In the genomic region with DNA sequence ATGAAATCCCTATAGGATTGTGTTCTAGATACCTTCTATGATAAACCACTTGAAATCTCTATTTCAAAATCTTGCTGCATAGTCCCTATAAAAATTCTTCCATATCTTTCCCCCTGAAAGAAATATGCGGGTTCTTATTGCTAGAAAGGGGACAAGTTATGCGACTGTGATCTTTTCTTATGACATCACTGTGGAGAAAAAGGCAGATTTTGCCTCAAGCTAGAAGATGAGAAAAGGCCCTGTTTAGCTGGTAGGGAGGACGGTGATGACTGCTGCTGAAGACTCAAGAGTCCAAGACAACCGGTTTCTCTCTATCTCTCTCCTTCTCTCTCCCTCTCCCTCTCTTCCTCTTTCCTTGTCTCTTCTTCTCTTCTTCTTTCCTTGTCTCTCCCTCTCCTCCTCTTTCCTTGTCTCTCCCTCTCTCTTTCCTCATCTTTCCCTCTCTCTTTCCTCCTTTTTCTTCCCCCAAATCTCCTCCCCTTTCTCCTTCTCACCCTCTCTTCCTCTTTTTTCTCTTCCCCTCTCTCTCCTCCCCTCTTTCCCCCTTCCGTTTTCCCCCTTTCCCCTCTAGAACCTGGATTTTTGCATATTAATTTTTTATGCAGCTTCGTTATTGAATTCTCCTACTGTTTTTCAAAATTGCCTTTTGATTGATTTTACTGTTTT, we compare ENCODE assay signal across 23 cellular contexts. TPM values are rescaled to one million over a fixed set of nuclear protein-coding genes. Genes with fewer than 3 reads are reported as not detected.
"Had no signal": no experiment of that assay in that cellular context is flagged by ENCODE, and none has a peak within 500 bp of the region (broad histone marks: within the 10 kb centered on the region; RNA-seq: fewer than 3 reads in every experiment).

No MANE protein-coding gene starts in this region.

- H3K4me1 Mint-ChIP-seq: immature natural killer cell, memory B cell had no signal

- FAIRE-seq: bronchial epithelial cell had no signal

- H3K4me3 ChIP-seq: sigmoid colon, transverse colon had no signal

- H3K4me1 ChIP-seq: sigmoid colon had no signal

- H3K27me3 ChIP-seq: transverse colon had no signal

- H3K9me3 Mint-ChIP-seq: activated naive CD8-positive, alpha-beta T cell treated with anti-CD3 and anti-CD28 coated beads for 36 hours; activated T-cell treated with anti-CD3 and anti-CD28 coated beads, Interleukin-2, amount 50 U/mL, for 24 hours; memory B cell; natural killer cell treated with Interleukin-12 subunit alpha and Interleukin-12 subunit beta and Interleukin-15 and Interleukin-18, amount 100 ng/mL, for 72 hours; stimulated activated naive B cell treated with anti-CD40 and anti-IgM and Interleukin-4, amounts not matched to agents 10 μg/mL and 1 μg/mL and 100 μg/mL, for 72 hours had no signal

- H3K36me3 ChIP-seq: sigmoid colon, transverse colon had no signal

- H3K9me3 ChIP-seq: sigmoid colon, transverse colon had no signal

- H3K27ac Mint-ChIP-seq: activated naive CD8-positive, alpha-beta T cell treated with anti-CD3 and anti-CD28 coated beads for 36 hours; activated T-cell treated with anti-CD3 and anti-CD28 coated beads, Interleukin-2, amount 50 U/mL, for 24 hours; immature natural killer cell; memory B cell; natural killer cell treated with Interleukin-12 subunit alpha and Interleukin-12 subunit beta and Interleukin-15 and Interleukin-18, amount 100 ng/mL, for 72 hours; progenitor cell of endocrine pancreas; stimulated activated naive B cell treated with anti-CD40 and anti-IgM and Interleukin-4, amounts not matched to agents 10 μg/mL and 1 μg/mL and 100 μg/mL, for 72 hours had no signal

- DNase-seq: activated CD4-positive, alpha-beta T cell treated with anti-CD3 and anti-CD28 coated beads, Interleukin-2, amount 50 U/mL, for 4 hours; activated CD4-positive, CD25-positive, alpha-beta regulatory T cell; activated gamma-delta T cell treated with Interleukin-2 at 50 U/mL for 16 hours; activated naive CD8-positive, alpha-beta T cell treated with anti-CD3 and anti-CD28 coated beads for 36 hours; activated T-cell treated with anti-CD3 and anti-CD28 coated beads, Interleukin-2, amount 50 U/mL, for 24 hours; aorta; effector CD4-positive, alpha-beta T cell; immature natural killer cell; left colon; nucleus accumbens; sigmoid colon; stimulated activated CD4-positive, alpha-beta T cell treated with anti-CD3 and anti-CD28 coated beads, Interleukin-2, amount 100 ng/mL, for 24 hours; stimulated activated naive B cell treated with anti-CD40 and anti-IgM and Interleukin-4, amounts not matched to agents 10 μg/mL and 1 μg/mL and 100 μg/mL, for 72 hours; substantia nigra; T-helper 2 cell; transverse colon had no signal

- H3K4me3 Mint-ChIP-seq: activated naive CD8-positive, alpha-beta T cell treated with anti-CD3 and anti-CD28 coated beads for 36 hours; activated T-cell treated with anti-CD3 and anti-CD28 coated beads, Interleukin-2, amount 50 U/mL, for 24 hours; immature natural killer cell; memory B cell; natural killer cell treated with Interleukin-12 subunit alpha and Interleukin-12 subunit beta and Interleukin-15 and Interleukin-18, amount 100 ng/mL, for 72 hours; stimulated activated naive B cell treated with anti-CD40 and anti-IgM and Interleukin-4, amounts not matched to agents 10 μg/mL and 1 μg/mL and 100 μg/mL, for 72 hours had no signal

- H3K27ac ChIP-seq: transverse colon had no signal

- H3K27me3 Mint-ChIP-seq: activated naive CD8-positive, alpha-beta T cell treated with anti-CD3 and anti-CD28 coated beads for 36 hours had no signal

- H3K36me3 Mint-ChIP-seq: activated naive CD8-positive, alpha-beta T cell treated with anti-CD3 and anti-CD28 coated beads for 36 hours; immature natural killer cell; memory B cell; natural killer cell treated with Interleukin-12 subunit alpha and Interleukin-12 subunit beta and Interleukin-15 and Interleukin-18, amount 100 ng/mL, for 72 hours; stimulated activated naive B cell treated with anti-CD40 and anti-IgM and Interleukin-4, amounts not matched to agents 10 μg/mL and 1 μg/mL and 100 μg/mL, for 72 hours had no signal

RNA-seq across cellular contexts. Expression of gene OR2S2, which starts 5.3 kb away (rescaled TPM):
- total RNA-seq: activated naive CD8-positive, alpha-beta T cell treated with anti-CD3 and anti-CD28 coated beads for 36 hours; aorta; bronchial epithelial cell; epithelial cell of proximal tubule; glomerular endothelial cell; left colon; mucosa of gallbladder; natural killer cell treated with Interleukin-12 subunit alpha and Interleukin-12 subunit beta and Interleukin-15 and Interleukin-18, amount 100 ng/mL, for 72 hours; progenitor cell of endocrine pancreas; sigmoid colon; transverse colon had no signal
- polyA plus RNA-seq: aorta, immature natural killer cell, sigmoid colon had no signal

RNA-seq across cellular contexts. Expression of gene SPAAR, which starts 43.4 kb away (rescaled TPM):
- total RNA-seq: activated naive CD8-positive, alpha-beta T cell treated with anti-CD3 and anti-CD28 coated beads for 36 hours; bronchial epithelial cell; natural killer cell treated with Interleukin-12 subunit alpha and Interleukin-12 subunit beta and Interleukin-15 and Interleukin-18, amount 100 ng/mL, for 72 hours; progenitor cell of endocrine pancreas had no signal
- polyA plus RNA-seq: immature natural killer cell had no signal

RNA-seq across cellular contexts. Expression of gene HRCT1, which starts 46.7 kb away (rescaled TPM):
- total RNA-seq: activated naive CD8-positive, alpha-beta T cell treated with anti-CD3 and anti-CD28 coated beads for 36 hours; epithelial cell of proximal tubule; natural killer cell treated with Interleukin-12 subunit alpha and Interleukin-12 subunit beta and Interleukin-15 and Interleukin-18, amount 100 ng/mL, for 72 hours; progenitor cell of endocrine pancreas had no signal
- polyA plus RNA-seq: immature natural killer cell had no signal
